ENCODE assay signal across 11 cellular contexts in the genomic region with DNA sequence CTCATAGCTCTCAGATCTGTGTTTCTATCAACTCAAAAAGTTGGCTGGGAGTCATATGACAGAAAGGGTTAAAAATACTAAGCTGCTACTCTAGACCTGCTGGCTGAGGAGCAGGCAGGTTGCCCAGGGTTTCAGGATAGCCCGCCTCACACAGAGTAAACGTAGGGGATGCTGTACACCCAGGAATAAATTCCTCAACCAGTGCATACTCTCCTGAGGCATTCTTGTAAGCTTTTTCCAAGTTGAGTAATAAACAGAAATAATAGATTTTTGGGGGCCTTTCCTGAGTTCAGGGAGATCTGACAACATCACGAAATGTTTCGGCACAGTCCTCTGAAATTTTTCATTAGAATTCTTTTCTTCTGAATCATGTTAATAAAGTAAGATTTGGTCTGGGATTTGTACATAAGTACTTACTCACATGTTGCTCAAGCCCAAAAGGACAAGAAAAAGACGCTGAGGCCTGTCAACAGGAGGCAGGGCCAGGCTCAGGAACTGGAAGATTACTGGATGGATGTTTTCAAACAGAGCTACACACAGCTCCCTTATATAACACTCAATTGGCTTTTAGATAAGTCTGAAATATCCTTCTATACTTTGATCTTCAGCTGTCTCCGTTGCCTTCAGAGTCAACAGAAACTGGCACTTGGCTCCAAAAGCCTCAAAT. TPM values are rescaled to one million over a fixed set of nuclear protein-coding genes. Genes with fewer than 3 reads are reported as not detected.
DNase-seq lines count a peak whose midpoint lies in the region; ATAC-seq, FAIRE-seq and TF ChIP-seq lines count a peak whose summit lies in the region.
"Had no signal": no experiment of that assay in that cellular context is flagged by ENCODE, and none has a peak within 500 bp of the region (broad histone marks: within the 10 kb centered on the region; RNA-seq: fewer than 3 reads in every experiment).

No MANE protein-coding gene starts in this region.

- peak in 1 of 12 donors; percentile 4 for TF ChIP-seq CTCF in heart left ventricle (IDR thresholded peaks at IDR 0.05)

- no peak overlapping the region for H3K27ac Mint-ChIP-seq in activated CD4-positive, alpha-beta T cell treated with anti-CD3 and anti-CD28 coated beads for 36 hours

- POLR2A ChIA-PET in activated CD4-positive, alpha-beta T cell treated with anti-CD3 and anti-CD28 coated beads for 36 hours (lab: Charles Lee): no interaction called here

- H3K27ac ChIP-seq in heart left ventricle: peak overlapping the region; percentile 29 to 81 (median 68)

- H3K4me1 Mint-ChIP-seq in activated CD4-positive, alpha-beta T cell treated with anti-CD3 and anti-CD28 coated beads for 36 hours: peaks cover 8% of the 10 kb centered on the region

- H3K4me3 Mint-ChIP-seq in activated CD4-positive, alpha-beta T cell treated with anti-CD3 and anti-CD28 coated beads for 36 hours: no peak overlapping the region

- peak; percentile 98 for FAIRE-seq in G401.6 (lab: Jason Lieb, UNC)

- CTCF ChIA-PET in activated CD4-positive, alpha-beta T cell treated with anti-CD3 and anti-CD28 coated beads for 36 hours (lab: Charles Lee): interaction anchor here (1.2 kb wide), 1 partner anchor 343 kb away, joined by 3 read pairs; no protein-coding TSS in a partner anchor

- TF ChIP-seq POLR2A in heart left ventricle (IDR thresholded peaks at IDR 0.05): no peak

- intact Hi-C loops in heart left ventricle (cut with DNase I): loop anchor here in 2 of 10 donors (5.0 kb wide), 3 partner anchors 37 to 43 kb away; partner anchors contain the start of gene TGFBR3 (in 1 of the 2)
- intact Hi-C loops in activated CD4-positive, alpha-beta T cell treated with anti-CD3 and anti-CD28 coated beads for 36 hours (cut with DNase I, micrococcal nuclease): no loop called here

- H3K9me3 ChIP-seq in adipocyte (ENCODE audit: control insufficient read depth, low read length): no peaks in the 10 kb centered on the region
- H3K9me3 ChIP-seq in heart left ventricle: peaks cover 0 to 13% (median 5%) of the 10 kb centered on the region in 12 donors

- WGBS in heart left ventricle, 4 donors: 39 to 46% (median 40%) methylated on average over 6 of the region's 6 CpGs

- H3K27me3 ChIP-seq in adipocyte (replicated peaks; ENCODE audit: control insufficient read depth, insufficient read depth, low read length) (no peaks in the 10 kb centered on the region), heart left ventricle (no peaks in the 10 kb centered on the region)

- H3K36me3 ChIP-seq in adipocyte (ENCODE audit: control insufficient read depth, insufficient read depth, low read length, severe bottlenecking) (no peaks in the 10 kb centered on the region), heart left ventricle (peaks cover 0 to 3% (median 0%) of the 10 kb centered on the region in 9 donors)

- peak overlapping the region; percentile 69 for H3K9ac ChIP-seq in adipocyte (ENCODE audit: low read length)

- H3K4me1 ChIP-seq in adipocyte (ENCODE audit: control insufficient read depth, insufficient read depth, low read length): peaks cover 41% of the 10 kb centered on the region
- H3K4me1 ChIP-seq in heart left ventricle: peaks cover 0 to 35% (median 24%) of the 10 kb centered on the region in 12 donors

- H3K9me3 Mint-ChIP-seq in activated CD4-positive, alpha-beta T cell treated with anti-CD3 and anti-CD28 coated beads for 36 hours (ENCODE audit: low read depth): no peaks in the 10 kb centered on the region

- H3K36me3 Mint-ChIP-seq in activated CD4-positive, alpha-beta T cell treated with anti-CD3 and anti-CD28 coated beads for 36 hours (ENCODE audit: low read depth): no peaks in the 10 kb centered on the region

- H3K27me3 Mint-ChIP-seq in activated CD4-positive, alpha-beta T cell treated with anti-CD3 and anti-CD28 coated beads for 36 hours: no peaks in the 10 kb centered on the region

- DNase-seq in adipocyte (ENCODE audit: low read depth) (peak; percentile 98), heart left ventricle (peak in 3 of 5 donors; percentile 41 to 65 (median 54)), renal cortical epithelial cell (ENCODE audit: low read depth) (peak; percentile 92), COLO668 (lab: John Stamatoyannopoulos, UW; ENCODE audit: unreplicated experiment) (no peak)
- no peak for DNase-seq in activated CD4-positive, alpha-beta T cell treated with anti-CD3 and anti-CD28 coated beads for 36 hours
- DNase-seq in stimulated activated CD4-positive, alpha-beta T cell treated with anti-CD3 and anti-CD28 coated beads, Interleukin-4, amount 100 ng/mL, for 4 hours: no peak
- DNase-seq: activated CD4-positive, alpha-beta T cell treated with anti-CD3 and anti-CD28 coated beads for 48 hours; DND-41; NCI-H1048 had no signal

- ATAC-seq in heart left ventricle (peak; percentile 67 to 89 (median 86)), HG03469 (IDR thresholded peaks at IDR 0.05; ENCODE audit: unreplicated experiment) (no peak)
- no peak for ATAC-seq in activated CD4-positive, alpha-beta T cell treated with anti-CD3 and anti-CD28 coated beads for 36 hours

- H3K4me3 ChIP-seq in adipocyte (ENCODE audit: low read length): peak overlapping the region; percentile 56
- H3K4me3 ChIP-seq in heart left ventricle: no peak overlapping the region

RNA-seq across cellular contexts. Expression of gene TGFBR3, which starts 41.0 kb away (rescaled TPM):
- 10 to 100 TPM; 10.3 to 51.8 (median 28.1) TPM for total RNA-seq in heart left ventricle
- polyA plus RNA-seq in heart left ventricle: 10 to 100 TPM in 1 of 2 donors, 1 to 10 TPM in 1; 6.9 to 10.3 TPM
- 4.0 and 11.0 TPM in 2 replicates for total RNA-seq in renal cortical epithelial cell
- total RNA-seq in activated CD4-positive, alpha-beta T cell treated with anti-CD3 and anti-CD28 coated beads for 36 hours: 1 to 10 TPM; 4.2 to 4.5 TPM

Comparison
In these comparisons a context has a peak if more than half of its experiments do, and no peak if none do; other contexts are left out.
1. DNase-seq: peak in adipocyte (single experiment), heart left ventricle (3 of 5) and renal cortical epithelial cell (single experiment); none in activated CD4-positive, alpha-beta T cell treated with anti-CD3 and anti-CD28 coated beads for 36 hours (single experiment), COLO668 (single experiment) and stimulated activated CD4-positive, alpha-beta T cell treated with anti-CD3 and anti-CD28 coated beads, Interleukin-4, amount 100 ng/mL, for 4 hours (0 of 2).
2. ATAC-seq: peak in heart left ventricle (4 of 4); none in activated CD4-positive, alpha-beta T cell treated with anti-CD3 and anti-CD28 coated beads for 36 hours (single experiment) and HG03469 (single experiment).